Comparison of ENCODE assay signal across 1 cellular context in genomic region chr22:20935049-20935448, GRCh38. TPM values are rescaled to one million over a fixed set of nuclear protein-coding genes. Genes with fewer than 3 reads are reported as not detected.
"Had no signal": no experiment of that assay in that cellular context is flagged by ENCODE, and none has a peak within 500 bp of the region (broad histone marks: within the 10 kb centered on the region; RNA-seq: fewer than 3 reads in every experiment).

No MANE protein-coding gene starts in this region.

RNA-seq across cellular contexts. Expression of gene AIFM3, which starts 32.0 kb away (rescaled TPM):
- total RNA-seq: endothelial cell of umbilical vein had no signal
